ENCODE assay signal across 3 cellular contexts in the genomic region with DNA sequence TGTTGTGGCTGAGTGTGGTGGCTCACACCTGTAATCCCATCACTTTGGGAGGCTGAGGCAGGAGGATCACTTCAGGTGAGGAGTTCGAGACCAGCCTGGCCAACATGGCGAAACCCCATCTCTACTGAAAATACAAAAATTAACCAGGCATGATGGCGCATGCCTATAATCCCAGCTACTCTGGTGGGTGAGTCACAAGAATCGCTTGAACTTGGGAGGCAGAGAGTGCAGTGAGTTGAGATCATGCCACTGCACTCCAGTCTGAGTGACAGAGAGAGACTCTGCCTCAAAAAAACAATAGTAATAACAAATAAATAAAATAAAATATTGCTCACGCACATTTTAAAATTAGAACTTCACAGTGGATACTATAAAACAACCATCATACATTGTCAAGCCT. TPM values are rescaled to one million over a fixed set of nuclear protein-coding genes. Genes with fewer than 3 reads are reported as not detected.
"Had no signal": no experiment of that assay in that cellular context is flagged by ENCODE, and none has a peak within 500 bp of the region (broad histone marks: within the 10 kb centered on the region; RNA-seq: fewer than 3 reads in every experiment).

No MANE protein-coding gene starts in this region.

RNA-seq across cellular contexts. Expression of a gene that starts 30.6 kb away (rescaled TPM):
- total RNA-seq: LHCN-M2, M059J, MCF 10A had no signal

RNA-seq across cellular contexts. Expression of a gene that starts 38.3 kb away (rescaled TPM):
- total RNA-seq: LHCN-M2 had no signal
